In genomic region chr21:34987673-34988072, GRCh38 we compare ENCODE assay signal across 12 cellular contexts.
DNase-seq lines count a peak whose midpoint lies in the region; ATAC-seq, FAIRE-seq and TF ChIP-seq lines count a peak whose summit lies in the region.
"Had no signal": no experiment of that assay in that cellular context is flagged by ENCODE, and none has a peak within 500 bp of the region (broad histone marks: within the 10 kb centered on the region; RNA-seq: fewer than 3 reads in every experiment).

No MANE protein-coding gene starts in this region.

- no peak for FAIRE-seq in small intestine (lab: Jason Lieb, UNC)
- FAIRE-seq: D721Med had no signal

- peaks cover 60% of the 10 kb centered on the region for H3K4me1 Mint-ChIP-seq in activated naive CD8-positive, alpha-beta T cell treated with anti-CD3 and anti-CD28 coated beads, Interleukin-2, amount 10 ng/mL, durations not matched to agents 7 days and 5 days
- H3K4me1 Mint-ChIP-seq in neural progenitor cell = peaks cover 25% of the 10 kb centered on the region

- no TSS peak for BruUV-seq in IMR-90 (replicated peaks; lab: Mats Ljungman, UMichigan)

- H3K18ac ChIP-seq in IMR-90 (ENCODE audit: low read depth, low read length) = no peak overlapping the region

- dilution Hi-C loops in IMR-90 (cut with HindIII; ENCODE audit: low sequenced_read_pairs, unreplicated experiment) = no loop called here

- DNase-seq in DND-41 = no peak
- no peak for DNase-seq in IMR-90
- DNase-seq in activated naive CD8-positive, alpha-beta T cell treated with anti-CD3 and anti-CD28 coated beads, Interleukin-2, amount 10 ng/mL, durations not matched to agents 7 days and 5 days = no peak
- no peak for DNase-seq in neural progenitor cell (ENCODE audit: low spot score)
- DNase-seq in small intestine = no peak
- no peak for DNase-seq in NCI-H2107 (lab: John Stamatoyannopoulos, UW)
- DNase-seq in omental fat pad (ENCODE audit: low spot score) = no peak
- DNase-seq: midbrain, thyroid gland had no signal

- H3K4me3 ChIP-seq in DND-41 (ENCODE audit: low read depth in 1 of 2, low read length in 2 of 2) (no peak overlapping the region), IMR-90 (ENCODE audit: insufficient read depth, low read depth, low read length) (no peak overlapping the region), neural progenitor cell (no peak overlapping the region), small intestine (ENCODE audit: low read depth in 1 of 2, low read length in 2 of 2) (no peak overlapping the region)
- H3K4me3 ChIP-seq: right atrium auricular region, thyroid gland had no signal

- no peak overlapping the region for H2BK5ac ChIP-seq in IMR-90 (ENCODE audit: low read depth, low read length, poor library complexity, severe bottlenecking)

- peak overlapping the region; percentile 90 for H3K14ac ChIP-seq in IMR-90 (replicated peaks; ENCODE audit: low read depth, low read length)

- peak overlapping the region; percentile 92 for H3K4ac ChIP-seq in IMR-90 (ENCODE audit: low read depth, low read length)

- H3K27me3 Mint-ChIP-seq in activated naive CD8-positive, alpha-beta T cell treated with anti-CD3 and anti-CD28 coated beads, Interleukin-2, amount 10 ng/mL, durations not matched to agents 7 days and 5 days = peaks cover 41% of the 10 kb centered on the region
- peaks cover 13% of the 10 kb centered on the region for H3K27me3 Mint-ChIP-seq in neural progenitor cell (ENCODE audit: insufficient read depth, low read depth)

- H4K20me1 ChIP-seq in DND-41 (ENCODE audit: insufficient read depth, low read length) (peaks cover 83% of the 10 kb centered on the region), IMR-90 (ENCODE audit: insufficient read depth, low read length) (no peaks in the 10 kb centered on the region), neural progenitor cell (ENCODE audit: low read depth) (no peaks in the 10 kb centered on the region)

- POLR2A ChIA-PET in IMR-90 (lab: Charles Lee; ENCODE audit: unreplicated experiment) = no interaction called here
- POLR2A ChIA-PET in activated naive CD8-positive, alpha-beta T cell treated with anti-CD3 and anti-CD28 coated beads, Interleukin-2, amount 10 ng/mL, durations not matched to agents 7 days and 5 days (lab: Charles Lee) = interaction anchor here (0.6 to 1.9 kb wide), 4 partner anchors 13 to 99 kb away, joined by 3 to 7 read pairs (median 4); no protein-coding TSS in a partner anchor

- H3K9me3 ChIP-seq in DND-41 (ENCODE audit: insufficient read depth, low read length, severe bottlenecking) (no peaks in the 10 kb centered on the region), IMR-90 (ENCODE audit: control insufficient read depth, insufficient read depth, low read length) (no peaks in the 10 kb centered on the region), neural progenitor cell (ENCODE audit: low read depth) (no peaks in the 10 kb centered on the region), small intestine (ENCODE audit: control insufficient read depth, low read depth) (no peaks in the 10 kb centered on the region)
- H3K9me3 ChIP-seq: right atrium auricular region, thyroid gland had no signal

- peak overlapping the region; percentile 53 for H3K27ac ChIP-seq in DND-41 (ENCODE audit: low read length)
- H3K27ac ChIP-seq in IMR-90 (ENCODE audit: insufficient read depth, low read length) = no peak overlapping the region
- no peak overlapping the region for H3K27ac ChIP-seq in neural progenitor cell
- no peak overlapping the region for H3K27ac ChIP-seq in small intestine (ENCODE audit: low read depth in 1 of 2, low read length in 1 of 2)
- H3K27ac ChIP-seq: right atrium auricular region, thyroid gland had no signal

- no peak overlapping the region for H4K5ac ChIP-seq in IMR-90 (ENCODE audit: low read depth, low read length)

- peaks cover 90% of the 10 kb centered on the region for H3K4me1 ChIP-seq in DND-41 (ENCODE audit: insufficient read depth, low read length)
- peaks cover 13% of the 10 kb centered on the region for H3K4me1 ChIP-seq in IMR-90 (ENCODE audit: control insufficient read depth, insufficient read depth, low read length)
- H3K4me1 ChIP-seq in neural progenitor cell = no peaks in the 10 kb centered on the region
- no peaks in the 10 kb centered on the region for H3K4me1 ChIP-seq in small intestine (ENCODE audit: control insufficient read depth in 2 of 2, insufficient read depth in 1 of 2, low read depth in 1 of 2, low read length in 1 of 2)
- H3K4me1 ChIP-seq: right atrium auricular region, thyroid gland had no signal

- H2BK20ac ChIP-seq in IMR-90 (ENCODE audit: low read depth, low read length) = peak overlapping the region; percentile 88

- intact Hi-C loops in IMR-90 (cut with micrococcal nuclease) = no loop called here

- peaks cover 23% of the 10 kb centered on the region for H3K9me1 ChIP-seq in IMR-90 (ENCODE audit: insufficient read depth, low read length)

- peak overlapping the region; percentile 85 for H2BK120ac ChIP-seq in IMR-90 (ENCODE audit: low read depth, low read length)

- no peaks in the 10 kb centered on the region for H3K27me3 ChIP-seq in DND-41 (ENCODE audit: insufficient read depth, low read length, poor library complexity)
- no peaks in the 10 kb centered on the region for H3K27me3 ChIP-seq in IMR-90 (ENCODE audit: control insufficient read depth, insufficient read depth, low read length)
- peaks cover 56% of the 10 kb centered on the region for H3K27me3 ChIP-seq in neural progenitor cell
- H3K27me3 ChIP-seq in small intestine (ENCODE audit: control insufficient read depth in 2 of 2, insufficient read depth in 2 of 2, low read length in 2 of 2) = no peaks in the 10 kb centered on the region
- H3K27me3 ChIP-seq: right atrium auricular region, thyroid gland had no signal

- H3K9ac ChIP-seq in DND-41 (ENCODE audit: low read depth, low read length) = no peak overlapping the region
- no peak overlapping the region for H3K9ac ChIP-seq in IMR-90 (ENCODE audit: low read depth, low read length)
- no peak overlapping the region for H3K9ac ChIP-seq in neural progenitor cell

- no peak for TF ChIP-seq POLR2A in IMR-90 (IDR thresholded peaks at IDR 0.05; ENCODE audit: low read depth, low read length)

- H2AFZ ChIP-seq in DND-41 (ENCODE audit: low read depth, low read length) = no peak overlapping the region
- H2AFZ ChIP-seq in IMR-90 (replicated peaks; ENCODE audit: low read length, poor library complexity) = no peak overlapping the region
- no peak overlapping the region for H2AFZ ChIP-seq in neural progenitor cell (replicated peaks)

- TF ChIP-seq CTCF in DND-41 (IDR thresholded peaks at IDR 0.05; ENCODE audit: borderline replicate concordance, extremely low read depth, low read length, poor library complexity, severe bottlenecking) = no peak
- TF ChIP-seq CTCF in IMR-90 (conservative IDR thresholded peaks at IDR 0.05; ENCODE audit: low read depth, low read length) = no peak
- no peak for TF ChIP-seq CTCF in neural progenitor cell (IDR thresholded peaks at IDR 0.05)
- TF ChIP-seq CTCF in omental fat pad (IDR thresholded peaks at IDR 0.05) = no peak

- peak overlapping the region; percentile 77 for H3K23ac ChIP-seq in IMR-90 (ENCODE audit: low read depth, low read length)

- H3K56ac ChIP-seq in IMR-90 (ENCODE audit: extremely low read depth, insufficient read depth, low read length) = no peak overlapping the region

- CTCF ChIA-PET in IMR-90 (lab: Yijun Ruan, JAX) = no interaction called here

- H3K79me2 ChIP-seq in DND-41 (ENCODE audit: insufficient read depth, low read length) (peaks cover 100% of the 10 kb centered on the region), neural progenitor cell (ENCODE audit: low read depth) (no peaks in the 10 kb centered on the region)

- peak overlapping the region; percentile 77 for H3K4me3 Mint-ChIP-seq in activated naive CD8-positive, alpha-beta T cell treated with anti-CD3 and anti-CD28 coated beads, Interleukin-2, amount 10 ng/mL, durations not matched to agents 7 days and 5 days
- H3K4me3 Mint-ChIP-seq in neural progenitor cell = no peak overlapping the region

- peak overlapping the region; percentile 62 for H4K91ac ChIP-seq in IMR-90 (ENCODE audit: insufficient read depth, low read depth, low read length)

- peak overlapping the region; percentile 89; the same call in 1 of the 2 replicates for H2AK5ac ChIP-seq in IMR-90 (ENCODE audit: low read depth, low read length)

- peaks cover 86% of the 10 kb centered on the region for H3K36me3 ChIP-seq in DND-41 (ENCODE audit: insufficient read depth, low read length)
- H3K36me3 ChIP-seq in IMR-90 (ENCODE audit: control insufficient read depth, insufficient read depth, low read length) = no peaks in the 10 kb centered on the region
- H3K36me3 ChIP-seq in neural progenitor cell = no peaks in the 10 kb centered on the region
- no peaks in the 10 kb centered on the region for H3K36me3 ChIP-seq in small intestine (ENCODE audit: control insufficient read depth in 2 of 2, insufficient read depth in 2 of 2, low read length in 2 of 2)
- H3K36me3 ChIP-seq: right atrium auricular region, thyroid gland had no signal

- peak overlapping the region; percentile 89; the same call in 1 of the 3 replicates for H2BK15ac ChIP-seq in IMR-90 (ENCODE audit: low read depth, low read length)

- H3F3A ChIP-seq in neural progenitor cell (ENCODE audit: low read depth) = no peaks in the 10 kb centered on the region

- ATAC-seq in DND-41 (ENCODE audit: insufficient read depth, low read depth) (peak; percentile 25; the same call in 1 of the 3 replicates), IMR-90 (ENCODE audit: low read depth) (no peak), GM19035 (IDR thresholded peaks at IDR 0.05; ENCODE audit: unreplicated experiment) (no peak), omental fat pad (ENCODE audit: low FRiP score) (no peak)
- no peak for ATAC-seq in activated naive CD8-positive, alpha-beta T cell treated with anti-CD3 and anti-CD28 coated beads, Interleukin-2, amount 10 ng/mL, durations not matched to agents 7 days and 5 days (ENCODE audit: low read depth)

- H3K36me3 Mint-ChIP-seq in activated naive CD8-positive, alpha-beta T cell treated with anti-CD3 and anti-CD28 coated beads, Interleukin-2, amount 10 ng/mL, durations not matched to agents 7 days and 5 days = no peaks in the 10 kb centered on the region
- no peaks in the 10 kb centered on the region for H3K36me3 Mint-ChIP-seq in neural progenitor cell

- no peak overlapping the region for H3K27ac Mint-ChIP-seq in activated naive CD8-positive, alpha-beta T cell treated with anti-CD3 and anti-CD28 coated beads, Interleukin-2, amount 10 ng/mL, durations not matched to agents 7 days and 5 days
- H3K27ac Mint-ChIP-seq in neural progenitor cell = peak overlapping the region; percentile 75

- in situ Hi-C loops in IMR-90 (cut with MboI; ENCODE audit: low sequenced_read_pairs) = no loop called here

- peak overlapping the region; percentile 32 to 77; a peak in 3 of 4 replicates for H4K8ac ChIP-seq in IMR-90 (ENCODE audit: low read depth in 2 of 2, low read length in 2 of 2)

- 100% methylated on average over 1 of the region's 3 CpGs; no CpG with 5 or more reads in 1 of the 2 experiments for WGBS in IMR-90 (ENCODE audit: extremely low coverage in 2 of 2, insufficient read length in 1 of 2), 2 experiments
- 39 to 50% (median 40%) methylated on average over 3 of the region's 3 CpGs for WGBS in small intestine, 3 donors

- H2AK9ac ChIP-seq in IMR-90 (replicated peaks; ENCODE audit: low read depth, low read length, poor library complexity) = no peak overlapping the region

- no peaks in the 10 kb centered on the region for H3K9me3 Mint-ChIP-seq in activated naive CD8-positive, alpha-beta T cell treated with anti-CD3 and anti-CD28 coated beads, Interleukin-2, amount 10 ng/mL, durations not matched to agents 7 days and 5 days
- H3K9me3 Mint-ChIP-seq in neural progenitor cell = no peaks in the 10 kb centered on the region

- H3K4me2 ChIP-seq in DND-41 (ENCODE audit: insufficient read depth, low read length) (no peak overlapping the region), IMR-90 (ENCODE audit: low read depth, low read length) (no peak overlapping the region; the same call in 1 of the 2 replicates), neural progenitor cell (no peak overlapping the region)

- no peak for TF ChIP-seq RAD21 in IMR-90 (IDR thresholded peaks at IDR 0.05; ENCODE audit: low read length)

- peaks cover 0 to 21% of the 10 kb centered on the region in 2 experiments; a peak in 2 of 4 replicates for H3K79me1 ChIP-seq in IMR-90 (ENCODE audit: low read depth in 1 of 2, low read length in 2 of 2)
